27 cellular contexts compared by ENCODE assay signal in the genomic region with DNA sequence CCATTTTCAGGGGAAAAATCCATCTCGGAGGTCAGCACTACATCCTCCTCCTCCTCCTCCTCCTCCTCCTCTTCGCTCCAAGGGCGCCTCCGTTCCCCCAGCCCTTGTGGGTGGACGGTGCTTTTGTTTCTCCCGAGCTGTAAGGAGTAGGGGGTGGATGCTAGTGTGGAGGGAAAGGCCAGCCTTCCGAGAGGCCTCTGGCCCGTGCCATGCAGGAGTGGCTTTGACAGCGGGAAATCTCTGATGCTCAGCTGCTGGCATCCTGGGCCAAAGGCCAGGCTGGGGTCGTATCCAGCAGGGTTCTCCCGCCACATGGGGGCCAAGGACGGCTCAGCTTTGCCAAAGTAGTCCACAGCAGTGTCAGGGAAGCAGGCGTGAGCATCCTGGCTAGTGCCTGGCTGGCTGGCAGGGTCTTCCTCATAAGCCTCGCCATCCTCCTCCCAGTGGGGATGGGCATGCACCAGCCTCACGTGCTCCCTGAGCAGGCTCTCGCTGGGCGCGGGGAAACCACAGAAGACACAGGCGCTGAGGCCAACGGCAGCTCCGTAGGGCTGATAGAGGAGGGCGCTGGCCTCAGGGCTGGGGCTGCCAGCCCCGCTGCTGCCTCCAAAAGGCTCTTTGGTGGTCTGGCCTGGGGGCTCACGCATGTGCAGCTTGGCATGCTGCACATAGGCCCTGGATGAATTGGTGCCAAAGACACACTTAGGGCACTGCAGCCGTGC. TPM values are rescaled to one million over a fixed set of nuclear protein-coding genes. Genes with fewer than 3 reads are reported as not detected.
"Had no signal": no experiment of that assay in that cellular context is flagged by ENCODE, and none has a peak within 500 bp of the region (broad histone marks: within the 10 kb centered on the region; RNA-seq: fewer than 3 reads in every experiment).

No MANE protein-coding gene starts in this region.

- H3K9me3 Mint-ChIP-seq: activated T-helper 1 cell treated with anti-CD3 and anti-CD28 coated beads, Interleukin-12 subunit alpha, Interleukin-12 subunit beta, Interleukin-2, Interleukin-4 antibody, amounts not matched to agents 30 ng/mL and 10 ng/mL and 1 ng/mL, durations not matched to agents 14 hours and 24 hours and 36 hours; natural killer cell treated with Interleukin-12 subunit alpha and Interleukin-12 subunit beta and Interleukin-15 and Interleukin-18, amount 100 ng/mL, for 72 hours; stimulated activated effector memory CD8-positive, alpha-beta T cell treated with anti-CD3 and anti-CD28 coated beads, Interleukin-12 subunit alpha, Interleukin-12 subunit beta, amount 100 ng/mL, for 72 hours; stimulated activated naive CD8-positive, alpha-beta T cell treated with anti-CD3 and anti-CD28 coated beads, Interleukin-15, amount 100 ng/mL, for 72 hours had no signal

- H2AFZ ChIP-seq: hepatocyte had no signal

- H3K4me3 ChIP-seq: hepatocyte, suprapubic skin, uterus had no signal

- H3K79me2 ChIP-seq: hepatocyte had no signal

- H3K4me3 Mint-ChIP-seq: activated CD8-positive, alpha-beta T cell treated with anti-CD3 and anti-CD28 coated beads, Interleukin-2, amount 10 ng/mL, durations not matched to agents 7 days and 5 days; activated T-helper 1 cell treated with anti-CD3 and anti-CD28 coated beads, Interleukin-12 subunit alpha, Interleukin-12 subunit beta, Interleukin-2, Interleukin-4 antibody, amounts not matched to agents 30 ng/mL and 10 ng/mL and 1 ng/mL, durations not matched to agents 14 hours and 24 hours and 36 hours; natural killer cell treated with Interleukin-12 subunit alpha and Interleukin-12 subunit beta and Interleukin-15 and Interleukin-18, amount 100 ng/mL, for 72 hours; stimulated activated effector memory CD8-positive, alpha-beta T cell treated with anti-CD3 and anti-CD28 coated beads, Interleukin-12 subunit alpha, Interleukin-12 subunit beta, amount 100 ng/mL, for 72 hours; stimulated activated naive CD8-positive, alpha-beta T cell treated with anti-CD3 and anti-CD28 coated beads, Interleukin-15, amount 100 ng/mL, for 72 hours had no signal

- ATAC-seq: activated CD8-positive, alpha-beta T cell treated with anti-CD3 and anti-CD28 coated beads, Interleukin-2, amount 10 ng/mL, durations not matched to agents 7 days and 5 days; left ventricle myocardium superior; natural killer cell treated with Interleukin-12 subunit alpha and Interleukin-12 subunit beta and Interleukin-15 and Interleukin-18, amount 100 ng/mL, for 72 hours; sciatic nerve; stimulated activated effector memory CD8-positive, alpha-beta T cell treated with anti-CD3 and anti-CD28 coated beads, Interleukin-12 subunit alpha, Interleukin-12 subunit beta, amount 100 ng/mL, for 72 hours; stimulated activated naive CD8-positive, alpha-beta T cell treated with anti-CD3 and anti-CD28 coated beads, Interleukin-15, amount 100 ng/mL, for 72 hours had no signal

- H3K4me1 ChIP-seq: suprapubic skin had no signal

- H3K27me3 Mint-ChIP-seq: natural killer cell treated with Interleukin-12 subunit alpha and Interleukin-12 subunit beta and Interleukin-15 and Interleukin-18, amount 100 ng/mL, for 72 hours; stimulated activated naive CD8-positive, alpha-beta T cell treated with anti-CD3 and anti-CD28 coated beads, Interleukin-15, amount 100 ng/mL, for 72 hours had no signal

- H3K9me3 ChIP-seq: suprapubic skin, uterus had no signal

- H3K27ac ChIP-seq: brain microvascular endothelial cell, hepatocyte, suprapubic skin had no signal

- H3K27me3 ChIP-seq: brain microvascular endothelial cell, hepatocyte, suprapubic skin, uterus had no signal

- H3K4me2 ChIP-seq: hepatocyte had no signal

- H3K36me3 ChIP-seq: brain microvascular endothelial cell, suprapubic skin, uterus had no signal

- H3K27ac Mint-ChIP-seq: activated CD8-positive, alpha-beta T cell treated with anti-CD3 and anti-CD28 coated beads, Interleukin-2, amount 10 ng/mL, durations not matched to agents 7 days and 5 days; activated T-helper 1 cell treated with anti-CD3 and anti-CD28 coated beads, Interleukin-12 subunit alpha, Interleukin-12 subunit beta, Interleukin-2, Interleukin-4 antibody, amounts not matched to agents 30 ng/mL and 10 ng/mL and 1 ng/mL, durations not matched to agents 14 hours and 24 hours and 36 hours; natural killer cell treated with Interleukin-12 subunit alpha and Interleukin-12 subunit beta and Interleukin-15 and Interleukin-18, amount 100 ng/mL, for 72 hours; stimulated activated effector memory CD8-positive, alpha-beta T cell treated with anti-CD3 and anti-CD28 coated beads, Interleukin-12 subunit alpha, Interleukin-12 subunit beta, amount 100 ng/mL, for 72 hours had no signal

- H3K36me3 Mint-ChIP-seq: natural killer cell treated with Interleukin-12 subunit alpha and Interleukin-12 subunit beta and Interleukin-15 and Interleukin-18, amount 100 ng/mL, for 72 hours; stimulated activated effector memory CD8-positive, alpha-beta T cell treated with anti-CD3 and anti-CD28 coated beads, Interleukin-12 subunit alpha, Interleukin-12 subunit beta, amount 100 ng/mL, for 72 hours had no signal

- DNase-seq: activated CD4-positive, alpha-beta T cell treated with anti-CD3 and anti-CD28 coated beads for 1 hour; activated CD4-positive, alpha-beta T cell treated with anti-CD3 and anti-CD28 coated beads, Interleukin-2, amount 50 U/mL, for 1 hour; activated CD8-positive, alpha-beta T cell treated with anti-CD3 and anti-CD28 coated beads, Interleukin-2, amount 10 ng/mL, durations not matched to agents 7 days and 5 days; activated gamma-delta T cell; activated naive CD4-positive, alpha-beta T cell treated with anti-CD3 and anti-CD28 coated beads, Interleukin-2, amount 50 U/mL, for 16 hours; brain microvascular endothelial cell; central memory CD4-positive, alpha-beta T cell; dermis blood vessel endothelial cell; effector memory CD4-positive, alpha-beta T cell; glutamatergic neuron; left ventricle myocardium superior; mammary epithelial cell; midbrain; small intestine; stimulated activated CD4-positive, alpha-beta T cell treated with anti-CD3 and anti-CD28 coated beads, Interleukin-2, amount 100 ng/mL, for 24 hours; stimulated activated naive CD8-positive, alpha-beta T cell treated with anti-CD3 and anti-CD28 coated beads, Interleukin-15, amount 100 ng/mL, for 72 hours; T-helper 9 cell; trophoblast cell; uterus had no signal

RNA-seq across cellular contexts. Expression of a gene that starts 25.1 kb away (rescaled TPM):
- total RNA-seq: mammary epithelial cell had no signal
- polyA plus RNA-seq: mammary epithelial cell had no signal

RNA-seq across cellular contexts. Expression of a gene that starts 40.1 kb away (rescaled TPM):
- total RNA-seq: activated CD8-positive, alpha-beta T cell treated with anti-CD3 and anti-CD28 coated beads, Interleukin-2, amount 10 ng/mL, durations not matched to agents 7 days and 5 days; activated T-helper 1 cell treated with anti-CD3 and anti-CD28 coated beads, Interleukin-12 subunit alpha, Interleukin-12 subunit beta, Interleukin-2, Interleukin-4 antibody, amounts not matched to agents 30 ng/mL and 10 ng/mL and 1 ng/mL, durations not matched to agents 14 hours and 24 hours and 36 hours; aorta; dermis blood vessel endothelial cell; frontal cortex; hepatocyte; left ventricle myocardium superior; mammary epithelial cell; natural killer cell treated with Interleukin-12 subunit alpha and Interleukin-12 subunit beta and Interleukin-15 and Interleukin-18, amount 100 ng/mL, for 72 hours; sciatic nerve; uterus had no signal
- polyA plus RNA-seq: aorta, hepatocyte, mammary epithelial cell had no signal
